20 cellular contexts compared by ENCODE assay signal in genomic region chr1:16256478-16256877, GRCh38.
"Had no signal": no experiment of that assay in that cellular context is flagged by ENCODE, and none has a peak within 500 bp of the region (broad histone marks: within the 10 kb centered on the region; RNA-seq: fewer than 3 reads in every experiment).

No MANE protein-coding gene starts in this region.

- H3K4me3 Mint-ChIP-seq: WTC11 had no signal

- H3K27ac ChIP-seq: brain microvascular endothelial cell, esophagus muscularis mucosa, right lobe of liver, skin epidermis, upper lobe of right lung had no signal

- H3K4me1 ChIP-seq: upper lobe of right lung had no signal

- H3K27me3 ChIP-seq: brain microvascular endothelial cell, esophagus muscularis mucosa, right lobe of liver, upper lobe of right lung had no signal

- ATAC-seq: mucosa of descending colon, right lobe of liver, upper lobe of right lung, WTC11 had no signal

- DNase-seq: activated naive CD4-positive, alpha-beta T cell; activated T-cell treated with anti-CD3 and anti-CD28 coated beads, Interleukin-2, amount 50 U/mL, for 1 hour; brain microvascular endothelial cell; caudate nucleus; effector memory CD4-positive, alpha-beta T cell; glutamatergic neuron; hippocampal formation; mesenchymal stem cell; mucosa of descending colon; nucleus accumbens; right lobe of liver; stimulated activated CD8-positive, alpha-beta memory T cell treated with anti-CD3 and anti-CD28 coated beads, Interleukin-4, amount 100 ng/mL, for 48 hours; stimulated activated naive CD4-positive, alpha-beta T cell treated with Interleukin-2 at 50 U/mL for 16 hours; T-helper 1 cell; T-helper 9 cell; upper lobe of right lung had no signal

- H3K9me3 ChIP-seq: esophagus muscularis mucosa, mucosa of descending colon, right lobe of liver, upper lobe of right lung had no signal

- H3K4me3 ChIP-seq: esophagus muscularis mucosa, mucosa of descending colon, right lobe of liver, skin epidermis, upper lobe of right lung had no signal

- H3K9me3 Mint-ChIP-seq: activated T-helper 2 cell treated with anti-CD3 and anti-CD28 coated beads, Interferon-gamma antibody, Interleukin-2, Interleukin-4, amounts not matched to agents 10 μg/mL and 5 μg/mL and 100 μg/mL, durations not matched to agents 14 hours and 24 hours and 36 hours; WTC11 had no signal

- H3K27ac Mint-ChIP-seq: activated T-helper 2 cell treated with anti-CD3 and anti-CD28 coated beads, Interferon-gamma antibody, Interleukin-2, Interleukin-4, amounts not matched to agents 10 μg/mL and 5 μg/mL and 100 μg/mL, durations not matched to agents 14 hours and 24 hours and 36 hours had no signal
